In the genomic region with DNA sequence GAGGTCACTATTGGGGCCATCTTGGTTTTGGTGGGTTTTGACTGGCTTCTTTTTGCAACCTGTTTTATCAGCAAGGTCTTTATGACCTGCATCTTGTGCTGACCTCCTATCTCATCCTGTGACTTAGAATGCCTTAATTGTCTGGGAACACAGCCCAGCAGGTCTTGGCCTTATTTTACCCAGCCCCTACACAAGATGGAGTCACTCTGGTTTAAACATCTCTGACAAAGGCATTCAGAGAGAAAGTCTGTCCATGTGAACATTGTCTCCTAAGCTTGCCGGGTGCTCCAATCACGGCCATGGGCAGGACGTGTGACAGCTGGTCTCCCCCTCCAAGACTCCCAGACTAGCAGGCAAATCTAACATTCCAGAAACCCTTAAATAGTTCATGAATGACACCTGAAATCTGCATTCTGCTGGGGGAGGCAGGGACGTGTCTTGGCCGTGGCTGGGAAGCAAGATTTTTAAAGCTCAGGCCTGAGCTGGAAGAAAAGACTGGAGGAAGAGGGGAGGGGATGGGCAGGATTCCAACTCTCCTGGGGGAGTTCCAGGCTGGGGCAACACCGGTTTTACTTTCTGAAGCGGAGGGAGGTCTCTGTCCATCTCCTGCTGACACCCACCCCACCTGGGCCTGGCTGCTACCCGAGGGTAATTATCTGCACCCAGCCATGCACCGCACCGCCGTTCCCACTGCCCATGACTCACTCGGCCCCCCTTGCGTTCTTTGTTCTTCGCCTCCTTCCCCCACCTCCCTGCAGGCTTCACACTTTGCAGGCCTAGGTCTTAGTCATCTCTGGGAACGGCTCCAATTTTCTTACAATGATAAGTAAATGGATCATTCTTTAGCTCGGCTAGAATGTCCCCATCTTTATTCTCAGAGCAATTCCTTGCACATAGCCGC, we compare ENCODE assay signal across 9 cellular contexts. TPM values are rescaled to one million over a fixed set of nuclear protein-coding genes. Genes with fewer than 3 reads are reported as not detected.
DNase-seq lines count a peak whose midpoint lies in the region; ATAC-seq, FAIRE-seq and TF ChIP-seq lines count a peak whose summit lies in the region.
"Had no signal": no experiment of that assay in that cellular context is flagged by ENCODE, and none has a peak within 500 bp of the region (broad histone marks: within the 10 kb centered on the region; RNA-seq: fewer than 3 reads in every experiment).

No MANE protein-coding gene starts in this region.

- FAIRE-seq in urothelium cell line (lab: Jason Lieb, UNC): no peak

- H3K4me3 ChIP-seq in lower lobe of right lung: no peak overlapping the region

- DNase-seq in NCI-H2196 (lab: John Stamatoyannopoulos, UW; ENCODE audit: unreplicated experiment): peak; percentile 95
- peak; percentile 98 for DNase-seq in dermis blood vessel endothelial cell
- DNase-seq in lower lobe of right lung: peak; percentile 54
- DNase-seq in urothelium cell line (ENCODE audit: low spot score): peak; percentile 94
- DNase-seq in NAMALWA (ENCODE audit: low spot score): no peak
- DNase-seq in NCI-H510A treated with DMSO at 0.1 percent for 48 hours (lab: John Stamatoyannopoulos, UW): no peak

- H3K36me3 ChIP-seq in ES-I3 (ENCODE audit: insufficient read depth, low read length) (no peaks in the 10 kb centered on the region), lower lobe of right lung (no peaks in the 10 kb centered on the region)

- peak overlapping the region; percentile 9; the same call in 1 of the 2 replicates for H3K9ac ChIP-seq in ES-I3 (ENCODE audit: low read depth, low read length)

- H3K4me1 ChIP-seq in ES-I3 (ENCODE audit: insufficient read depth, low read length): peaks cover 27% of the 10 kb centered on the region
- no peaks in the 10 kb centered on the region for H3K4me1 ChIP-seq in lower lobe of right lung

- intact Hi-C loops in lower lobe of right lung (cut with DNase I): no loop called here

- H3K27ac ChIP-seq in lower lobe of right lung: no peak overlapping the region

- no peaks in the 10 kb centered on the region for H3K9me3 ChIP-seq in ES-I3 (ENCODE audit: control insufficient read depth, insufficient read depth, low read length)
- H3K9me3 ChIP-seq in lower lobe of right lung: no peaks in the 10 kb centered on the region

- peak; percentile 69 to 75 for ATAC-seq in lower lobe of right lung
- ATAC-seq in GM19397 (IDR thresholded peaks at IDR 0.05; ENCODE audit: unreplicated experiment): no peak

- no peak for TF ChIP-seq CTCF in lower lobe of right lung (IDR thresholded peaks at IDR 0.05)

- H3K27me3 ChIP-seq in lower lobe of right lung (ENCODE audit: low read depth): no peaks in the 10 kb centered on the region

RNA-seq across cellular contexts. Expression of a gene that starts 11.5 kb away (rescaled TPM):
- total RNA-seq in dermis blood vessel endothelial cell: not detected in 2 replicates
- not detected for total RNA-seq in lower lobe of right lung
- total RNA-seq: mononuclear cell had no signal

RNA-seq across cellular contexts. Expression of a gene that starts 32.0 kb away (rescaled TPM):
- total RNA-seq in dermis blood vessel endothelial cell (not detected in 2 replicates), lower lobe of right lung (not detected)
- total RNA-seq: mononuclear cell had no signal

RNA-seq across cellular contexts. Expression of a gene that starts 40.2 kb away (rescaled TPM):
- not detected in 2 replicates for total RNA-seq in dermis blood vessel endothelial cell
- total RNA-seq in lower lobe of right lung: not detected
- total RNA-seq: mononuclear cell had no signal

RNA-seq across cellular contexts. Expression of a gene that starts 51.4 kb away (rescaled TPM):
- total RNA-seq in dermis blood vessel endothelial cell: not detected in 2 replicates
- total RNA-seq in lower lobe of right lung: not detected
- total RNA-seq: mononuclear cell had no signal

Comparison
In these comparisons a context has a peak if more than half of its experiments do, and no peak if none do; other contexts are left out.
1. DNase-seq: peak in NCI-H2196 (single experiment), dermis blood vessel endothelial cell (single experiment), lower lobe of right lung (single experiment) and urothelium cell line (single experiment); none in NAMALWA (single experiment) and NCI-H510A treated with DMSO at 0.1 percent for 48 hours (single experiment).